In the genomic region with DNA sequence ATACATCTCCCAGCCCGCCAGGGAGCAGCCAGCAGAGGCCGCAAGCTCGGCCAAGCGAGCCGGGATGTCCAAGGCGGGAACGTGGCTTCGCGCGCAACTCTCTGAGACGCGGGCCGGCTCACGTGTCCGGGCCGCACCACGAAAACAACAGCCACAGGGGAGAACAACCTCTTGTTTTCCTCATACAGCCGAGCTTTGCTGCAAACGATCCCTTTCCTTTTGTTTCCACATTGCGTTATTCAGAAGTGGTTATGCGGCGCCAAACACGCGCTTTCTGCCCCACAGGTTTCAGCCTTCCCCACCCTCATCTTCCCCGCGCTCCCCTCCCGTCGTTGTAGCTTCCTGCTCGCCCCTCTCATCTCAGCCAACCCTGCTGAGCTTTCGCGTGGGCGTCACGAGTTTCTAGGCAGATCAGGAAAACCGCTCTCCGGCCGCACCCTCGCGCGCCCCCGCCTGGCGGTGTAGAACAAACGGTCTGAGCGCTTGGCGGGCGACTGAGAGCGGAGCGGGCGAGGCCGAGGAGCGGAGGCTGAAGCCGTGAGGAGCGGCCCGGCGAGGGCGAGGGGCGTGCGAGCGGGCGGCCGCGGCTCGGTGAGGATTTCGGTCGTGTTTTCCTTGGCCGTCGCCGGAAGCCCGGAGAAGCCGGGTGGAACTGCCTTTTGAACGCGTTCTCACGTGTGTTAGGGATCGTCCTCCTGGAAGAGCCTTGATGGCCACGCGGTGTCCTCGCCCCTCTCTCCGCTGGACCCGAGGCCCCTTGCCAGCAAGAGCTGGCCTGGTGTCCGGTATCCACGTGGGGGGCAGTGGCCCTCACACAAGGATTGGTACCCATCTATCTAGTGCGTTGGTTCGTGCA, we compare ENCODE assay signal across 8 cellular contexts. TPM values are rescaled to one million over a fixed set of nuclear protein-coding genes. Genes with fewer than 3 reads are reported as not detected.
A peak's percentile ranks its signal among the peaks of the same experiment; 100 is the strongest.
DNase-seq lines count a peak whose midpoint lies in the region; ATAC-seq, FAIRE-seq and TF ChIP-seq lines count a peak whose summit lies in the region.

No MANE protein-coding gene starts in this region.

- in situ Hi-C loops in HepG2 (cut with HindIII; ENCODE audit: extremely low pct_ligation_motif_present, low pct_unique_long_range_greater_than_20kb): loop anchor here (10.0 kb wide), 1 partner anchor 656 kb away; a partner anchor contains a TSS

- H3K27ac ChIP-seq in HepG2 (ENCODE audit: extremely low read length, insufficient read depth, low read length): no peak overlapping the region

- WGBS in HepG2 (ENCODE audit: low lambda C conversion rate): 83% methylated on average over 82 of the region's 82 CpGs

- CTCF ChIA-PET in HepG2 (lab: Yijun Ruan, JAX; ENCODE audit: low intra/inter-chr PET ratio, low total read pairs): no interaction called here

- POLR2A ChIA-PET in HepG2 (lab: Yijun Ruan, JAX): interaction anchor here (1.0 kb wide), 1 partner anchor 296 kb away, joined by 3 read pairs; no protein-coding TSS in a partner anchor

- peak overlapping the region; percentile 99 for H3K27ac Mint-ChIP-seq in dendritic cell treated with granulocyte-macrophage colony-stimulating factor and Interleukin-4, amounts not matched to agents 40 ng/mL and 50 ng/mL, for 4 days

- H3K4me3 Mint-ChIP-seq in dendritic cell treated with granulocyte-macrophage colony-stimulating factor and Interleukin-4, amounts not matched to agents 40 ng/mL and 50 ng/mL, for 4 days: peak overlapping the region; percentile 83

- H2AFZ ChIP-seq in HepG2 (ENCODE audit: low read length): no peak overlapping the region

- ATAC-seq in GM21717 (IDR thresholded peaks at IDR 0.05; ENCODE audit: unreplicated experiment) (peak; percentile 78), HepG2 (peak; percentile 77)

- peaks cover 7% of the 10 kb centered on the region for H3K27me3 Mint-ChIP-seq in dendritic cell treated with granulocyte-macrophage colony-stimulating factor and Interleukin-4, amounts not matched to agents 40 ng/mL and 50 ng/mL, for 4 days

- no peak for TF ChIP-seq EP300 in HepG2 (IDR thresholded peaks at IDR 0.05; ENCODE audit: low read depth in 2 of 2, low read length in 2 of 2)
- no peak for TF ChIP-seq EP300 in HepG2 (CRISPR knock-in tag; IDR thresholded peaks at IDR 0.05; ENCODE audit: borderline replicate concordance)

- H3K27me3 ChIP-seq in HepG2 (ENCODE audit: control insufficient read depth in 1 of 2, insufficient read depth in 2 of 2, low read length in 2 of 2): no peaks in the 10 kb centered on the region

- peaks cover 37% of the 10 kb centered on the region for H3K4me1 ChIP-seq in HepG2 (ENCODE audit: insufficient read depth, low read length)

- TF ChIP-seq RAD21 in HepG2 (CRISPR knock-in tag; IDR thresholded peaks at IDR 0.05): no peak

- no peak for TF ChIP-seq POLR2A in HepG2 (IDR thresholded peaks at IDR 0.05; ENCODE audit: insufficient read depth in 1 of 2, low read depth in 2 of 2, low read length in 2 of 2)

- H4K20me1 ChIP-seq in HepG2 (ENCODE audit: insufficient read depth, low read length): no peaks in the 10 kb centered on the region

- H3K9me3 ChIP-seq in HepG2 (ENCODE audit: low read length): no peaks in the 10 kb centered on the region

- no peaks in the 10 kb centered on the region for H3K36me3 ChIP-seq in HepG2 (replicated peaks in 1 of 2; ENCODE audit: control insufficient read depth in 1 of 2, insufficient read depth in 2 of 2, low read length in 2 of 2)

- peak; percentile 74 for TF ChIP-seq CTCF in HepG2 (CRISPR knock-in tag; IDR thresholded peaks at IDR 0.05)

- DNase-seq in DMS114 treated with DMSO at 0.1 percent for 48 hours (lab: John Stamatoyannopoulos, UW; ENCODE audit: unreplicated experiment) (peak; percentile 87), M059J (ENCODE audit: low read depth) (peak; percentile 38), HepG2 (ENCODE audit: low spot score) (peak; percentile 71), NCI-H1105 (lab: John Stamatoyannopoulos, UW) (no peak)
- DNase-seq in activated CD4-positive, alpha-beta T cell treated with anti-CD3 and anti-CD28 coated beads, Interleukin-2, amount 50 U/mL, for 4 hours: peak; percentile 97
- DNase-seq in stimulated activated CD4-positive, alpha-beta T cell treated with anti-CD3 and anti-CD28 coated beads, Interleukin-4, amount 100 ng/mL, for 1 hour: peak; percentile 97

- BruUV-seq in HepG2 (replicated peaks; lab: Mats Ljungman, UMichigan): no TSS peak

- no peak for FAIRE-seq in HepG2 (lab: Jason Lieb, UNC)

- H3K4me3 ChIP-seq in HepG2 (replicated peaks in 1 of 3; ENCODE audit: insufficient read depth in 1 of 3, low read depth in 2 of 3, low read length in 3 of 3): no peak overlapping the region; a peak in 1 of 6 replicates

- H3K4me2 ChIP-seq in HepG2 (ENCODE audit: low read depth, low read length): no peak overlapping the region

- no peaks in the 10 kb centered on the region for H3K36me3 Mint-ChIP-seq in dendritic cell treated with granulocyte-macrophage colony-stimulating factor and Interleukin-4, amounts not matched to agents 40 ng/mL and 50 ng/mL, for 4 days (ENCODE audit: low read depth)

- peaks cover 8% of the 10 kb centered on the region for H3K9me3 Mint-ChIP-seq in dendritic cell treated with granulocyte-macrophage colony-stimulating factor and Interleukin-4, amounts not matched to agents 40 ng/mL and 50 ng/mL, for 4 days

- intact Hi-C loops in dendritic cell treated with granulocyte-macrophage colony-stimulating factor and Interleukin-4, amounts not matched to agents 40 ng/mL and 50 ng/mL, for 4 days (cut with micrococcal nuclease): loop anchor here (1.0 kb wide), 1 partner anchor 8 kb away; no protein-coding TSS in a partner anchor
- intact Hi-C loops in HepG2 (cut with micrococcal nuclease; ENCODE audit: unreplicated experiment): no loop called here

- H3K9ac ChIP-seq in HepG2 (ENCODE audit: insufficient read depth, low read depth, low read length): no peak overlapping the region

- no peaks in the 10 kb centered on the region for H3K79me2 ChIP-seq in HepG2 (ENCODE audit: insufficient read depth, low read length)

- H3K4me1 Mint-ChIP-seq in dendritic cell treated with granulocyte-macrophage colony-stimulating factor and Interleukin-4, amounts not matched to agents 40 ng/mL and 50 ng/mL, for 4 days (ENCODE audit: low read depth): peaks cover 18% of the 10 kb centered on the region

RNA-seq across cellular contexts. Expression of a gene that starts 6.6 kb away (rescaled TPM):
- total RNA-seq in M059J (2014; rRNA removed; shearing (Covaris generic)): 64.5 and 81.1 TPM in 2 replicates
- 139 and 150 TPM in 2 replicates for total RNA-seq in HepG2 (2016; rRNA removed; fragmentation: Illumina TruSeq; extraction: Trizol)
- total RNA-seq in HepG2 (2016; cell fraction: cytosol; rRNA removed; fragmentation: Illumina TruSeq; extraction: Trizol; ENCODE audit: low read depth): 76.2 and 86.8 TPM in 2 replicates
- total RNA-seq in HepG2 (2016; cell fraction: insoluble cytoplasmic fraction; rRNA removed; fragmentation: Illumina TruSeq; extraction: Trizol): 128 and 151 TPM in 2 replicates
- 149 and 160 TPM in 2 replicates for total RNA-seq in HepG2 (2016; cell fraction: membrane; rRNA removed; fragmentation: Illumina TruSeq; extraction: Trizol)
- 82.7 and 98.0 TPM in 2 replicates for total RNA-seq in HepG2 (2016; cell fraction: nucleus; rRNA removed; fragmentation: Illumina TruSeq; extraction: Trizol)
- 122 and 128 TPM in 2 replicates for polyA plus RNA-seq in HepG2 (2011; rRNA removed)
- 72.8 and 84.6 TPM in 2 replicates for polyA plus RNA-seq in HepG2 (2011; cell fraction: cytosol; rRNA removed)
- 173 and 200 TPM in 2 replicates for polyA plus RNA-seq in HepG2 (2011; cell fraction: nucleus; rRNA removed)
- polyA plus RNA-seq in HepG2 (2012): 63.6 and 77.3 TPM in 2 replicates
- 73.5 and 77.2 TPM in 2 replicates for polyA plus RNA-seq in HepG2 (2016; cell fraction: cytosol; fragmentation: Illumina TruSeq; extraction: Trizol; ENCODE audit: low read depth)
- 117 and 129 TPM in 2 replicates for polyA plus RNA-seq in HepG2 (2016; cell fraction: insoluble cytoplasmic fraction; fragmentation: Illumina TruSeq; extraction: Trizol; ENCODE audit: low read depth)
- polyA plus RNA-seq in HepG2 (2016; cell fraction: membrane; fragmentation: Illumina TruSeq; extraction: Trizol; ENCODE audit: low read depth): 114 and 124 TPM in 2 replicates
- 136 and 143 TPM in 2 replicates for polyA plus RNA-seq in HepG2 (2016; cell fraction: nucleus; fragmentation: Illumina TruSeq; extraction: Trizol; ENCODE audit: insufficient read depth, low read depth)
- polyA minus RNA-seq in HepG2 (2011; rRNA and poly(A)+ RNA removed; ENCODE audit: low replicate concordance): 89.3 and 195 TPM in 2 replicates
- 47.2 and 51.1 TPM in 2 replicates for polyA minus RNA-seq in HepG2 (2011; cell fraction: cytosol; rRNA and poly(A)+ RNA removed)
- 79.8 and 97.2 TPM in 2 replicates for polyA minus RNA-seq in HepG2 (2011; cell fraction: nucleus; rRNA and poly(A)+ RNA removed)

RNA-seq across cellular contexts. Expression of a gene that starts 21.6 kb away (rescaled TPM):
- total RNA-seq in M059J (2014; rRNA removed; shearing (Covaris generic)): 59.4 and 98.1 TPM in 2 replicates
- total RNA-seq in HepG2 (2016; rRNA removed; fragmentation: Illumina TruSeq; extraction: Trizol): 55.8 and 64.2 TPM in 2 replicates
- 10.7 and 13.3 TPM in 2 replicates for total RNA-seq in HepG2 (2016; cell fraction: cytosol; rRNA removed; fragmentation: Illumina TruSeq; extraction: Trizol; ENCODE audit: low read depth)
- total RNA-seq in HepG2 (2016; cell fraction: insoluble cytoplasmic fraction; rRNA removed; fragmentation: Illumina TruSeq; extraction: Trizol): 51.6 and 62.8 TPM in 2 replicates
- 14.6 and 17.3 TPM in 2 replicates for total RNA-seq in HepG2 (2016; cell fraction: membrane; rRNA removed; fragmentation: Illumina TruSeq; extraction: Trizol)
- 57.2 and 58.7 TPM in 2 replicates for total RNA-seq in HepG2 (2016; cell fraction: nucleus; rRNA removed; fragmentation: Illumina TruSeq; extraction: Trizol)
- 26.0 and 33.3 TPM in 2 replicates for polyA plus RNA-seq in HepG2 (2011; rRNA removed)
- 34.7 and 35.1 TPM in 2 replicates for polyA plus RNA-seq in HepG2 (2011; cell fraction: cytosol; rRNA removed)
- 50.8 and 55.2 TPM in 2 replicates for polyA plus RNA-seq in HepG2 (2011; cell fraction: nucleus; rRNA removed)
- polyA plus RNA-seq in HepG2 (2012): 29.8 and 30.3 TPM in 2 replicates
- polyA plus RNA-seq in HepG2 (2016; cell fraction: cytosol; fragmentation: Illumina TruSeq; extraction: Trizol; ENCODE audit: low read depth): 4.3 and 4.9 TPM in 2 replicates
- polyA plus RNA-seq in HepG2 (2016; cell fraction: insoluble cytoplasmic fraction; fragmentation: Illumina TruSeq; extraction: Trizol; ENCODE audit: low read depth): 43.6 and 49.4 TPM in 2 replicates
- polyA plus RNA-seq in HepG2 (2016; cell fraction: membrane; fragmentation: Illumina TruSeq; extraction: Trizol; ENCODE audit: low read depth): 6.8 and 10.2 TPM in 2 replicates
- 88.3 and 89.9 TPM in 2 replicates for polyA plus RNA-seq in HepG2 (2016; cell fraction: nucleus; fragmentation: Illumina TruSeq; extraction: Trizol; ENCODE audit: insufficient read depth, low read depth)
- 56.8 and 112 TPM in 2 replicates for polyA minus RNA-seq in HepG2 (2011; rRNA and poly(A)+ RNA removed; ENCODE audit: low replicate concordance)
- polyA minus RNA-seq in HepG2 (2011; cell fraction: cytosol; rRNA and poly(A)+ RNA removed): 19.9 and 23.5 TPM in 2 replicates
- polyA minus RNA-seq in HepG2 (2011; cell fraction: nucleus; rRNA and poly(A)+ RNA removed): 74.9 and 77.7 TPM in 2 replicates

RNA-seq across cellular contexts. Expression of a gene that starts 21.8 kb away (rescaled TPM):
- 38.3 and 47.6 TPM in 2 replicates for total RNA-seq in M059J (2014; rRNA removed; shearing (Covaris generic))
- total RNA-seq in HepG2 (2016; rRNA removed; fragmentation: Illumina TruSeq; extraction: Trizol): 35.3 and 81.4 TPM in 2 replicates
- total RNA-seq in HepG2 (2016; cell fraction: cytosol; rRNA removed; fragmentation: Illumina TruSeq; extraction: Trizol; ENCODE audit: low read depth): 26.4 and 26.8 TPM in 2 replicates
- total RNA-seq in HepG2 (2016; cell fraction: insoluble cytoplasmic fraction; rRNA removed; fragmentation: Illumina TruSeq; extraction: Trizol): 36.7 and 82.1 TPM in 2 replicates
- 47.6 and 57.8 TPM in 2 replicates for total RNA-seq in HepG2 (2016; cell fraction: membrane; rRNA removed; fragmentation: Illumina TruSeq; extraction: Trizol)
- total RNA-seq in HepG2 (2016; cell fraction: nucleus; rRNA removed; fragmentation: Illumina TruSeq; extraction: Trizol): 44.2 and 45.4 TPM in 2 replicates
- polyA plus RNA-seq in HepG2 (2011; rRNA removed): 109 and 128 TPM in 2 replicates
- polyA plus RNA-seq in HepG2 (2011; cell fraction: cytosol; rRNA removed): 161 and 185 TPM in 2 replicates
- 101 and 112 TPM in 2 replicates for polyA plus RNA-seq in HepG2 (2011; cell fraction: nucleus; rRNA removed)
- polyA plus RNA-seq in HepG2 (2012): 105 and 121 TPM in 2 replicates
- polyA plus RNA-seq in HepG2 (2016; cell fraction: cytosol; fragmentation: Illumina TruSeq; extraction: Trizol; ENCODE audit: low read depth): 73.3 and 91.2 TPM in 2 replicates
- polyA plus RNA-seq in HepG2 (2016; cell fraction: insoluble cytoplasmic fraction; fragmentation: Illumina TruSeq; extraction: Trizol; ENCODE audit: low read depth): 308 and 321 TPM in 2 replicates
- polyA plus RNA-seq in HepG2 (2016; cell fraction: membrane; fragmentation: Illumina TruSeq; extraction: Trizol; ENCODE audit: low read depth): 94.9 and 101 TPM in 2 replicates
- polyA plus RNA-seq in HepG2 (2016; cell fraction: nucleus; fragmentation: Illumina TruSeq; extraction: Trizol; ENCODE audit: insufficient read depth, low read depth): 157 and 164 TPM in 2 replicates
- polyA minus RNA-seq in HepG2 (2011; rRNA and poly(A)+ RNA removed; ENCODE audit: low replicate concordance): 77.4 and 190 TPM in 2 replicates
- 66.7 and 67.7 TPM in 2 replicates for polyA minus RNA-seq in HepG2 (2011; cell fraction: cytosol; rRNA and poly(A)+ RNA removed)
- polyA minus RNA-seq in HepG2 (2011; cell fraction: nucleus; rRNA and poly(A)+ RNA removed): 86.9 and 103 TPM in 2 replicates

RNA-seq across cellular contexts. Expression of a gene that starts 24.4 kb away (rescaled TPM):
- total RNA-seq in M059J (2014; rRNA removed; shearing (Covaris generic)): not detected in 2 replicates
- total RNA-seq in HepG2 (2016; rRNA removed; fragmentation: Illumina TruSeq; extraction: Trizol): not detected in 2 replicates
- total RNA-seq in HepG2 (2016; cell fraction: cytosol; rRNA removed; fragmentation: Illumina TruSeq; extraction: Trizol; ENCODE audit: low read depth): not detected in 2 replicates
- not detected in 2 replicates for total RNA-seq in HepG2 (2016; cell fraction: insoluble cytoplasmic fraction; rRNA removed; fragmentation: Illumina TruSeq; extraction: Trizol)
- not detected in 2 replicates for total RNA-seq in HepG2 (2016; cell fraction: membrane; rRNA removed; fragmentation: Illumina TruSeq; extraction: Trizol)
- not detected in 2 replicates for total RNA-seq in HepG2 (2016; cell fraction: nucleus; rRNA removed; fragmentation: Illumina TruSeq; extraction: Trizol)
- polyA plus RNA-seq in HepG2 (2011; rRNA removed): not detected in 2 replicates
- not detected in 2 replicates for polyA plus RNA-seq in HepG2 (2011; cell fraction: cytosol; rRNA removed)
- not detected in 2 replicates for polyA plus RNA-seq in HepG2 (2011; cell fraction: nucleus; rRNA removed)
- polyA plus RNA-seq in HepG2 (2012): not detected in 2 replicates
- not detected in 2 replicates for polyA plus RNA-seq in HepG2 (2016; cell fraction: cytosol; fragmentation: Illumina TruSeq; extraction: Trizol; ENCODE audit: low read depth)
- polyA plus RNA-seq in HepG2 (2016; cell fraction: insoluble cytoplasmic fraction; fragmentation: Illumina TruSeq; extraction: Trizol; ENCODE audit: low read depth): not detected in 2 replicates
- polyA plus RNA-seq in HepG2 (2016; cell fraction: membrane; fragmentation: Illumina TruSeq; extraction: Trizol; ENCODE audit: low read depth): not detected in 2 replicates
- not detected in 2 replicates for polyA plus RNA-seq in HepG2 (2016; cell fraction: nucleus; fragmentation: Illumina TruSeq; extraction: Trizol; ENCODE audit: insufficient read depth, low read depth)
- polyA minus RNA-seq in HepG2 (2011; rRNA and poly(A)+ RNA removed; ENCODE audit: low replicate concordance): not detected in 2 replicates
- polyA minus RNA-seq in HepG2 (2011; cell fraction: cytosol; rRNA and poly(A)+ RNA removed): not detected in 2 replicates
- polyA minus RNA-seq in HepG2 (2011; cell fraction: nucleus; rRNA and poly(A)+ RNA removed): not detected in 2 replicates

RNA-seq across cellular contexts. Expression of a gene that starts 32.7 kb away (rescaled TPM):
- total RNA-seq in M059J (2014; rRNA removed; shearing (Covaris generic)): not detected in 2 replicates
- total RNA-seq in HepG2 (2016; rRNA removed; fragmentation: Illumina TruSeq; extraction: Trizol): not detected in 2 replicates
- total RNA-seq in HepG2 (2016; cell fraction: cytosol; rRNA removed; fragmentation: Illumina TruSeq; extraction: Trizol; ENCODE audit: low read depth): not detected in 2 replicates
- total RNA-seq in HepG2 (2016; cell fraction: insoluble cytoplasmic fraction; rRNA removed; fragmentation: Illumina TruSeq; extraction: Trizol): not detected in 2 replicates
- not detected in 2 replicates for total RNA-seq in HepG2 (2016; cell fraction: membrane; rRNA removed; fragmentation: Illumina TruSeq; extraction: Trizol)
- not detected in 2 replicates for total RNA-seq in HepG2 (2016; cell fraction: nucleus; rRNA removed; fragmentation: Illumina TruSeq; extraction: Trizol)
- not detected in 2 replicates for polyA plus RNA-seq in HepG2 (2011; rRNA removed)
- polyA plus RNA-seq in HepG2 (2011; cell fraction: cytosol; rRNA removed): not detected in 2 replicates
- not detected in 2 replicates for polyA plus RNA-seq in HepG2 (2011; cell fraction: nucleus; rRNA removed)
- not detected in 2 replicates for polyA plus RNA-seq in HepG2 (2012)
- polyA plus RNA-seq in HepG2 (2016; cell fraction: cytosol; fragmentation: Illumina TruSeq; extraction: Trizol; ENCODE audit: low read depth): not detected in 2 replicates
- not detected in 2 replicates for polyA plus RNA-seq in HepG2 (2016; cell fraction: insoluble cytoplasmic fraction; fragmentation: Illumina TruSeq; extraction: Trizol; ENCODE audit: low read depth)
- polyA plus RNA-seq in HepG2 (2016; cell fraction: membrane; fragmentation: Illumina TruSeq; extraction: Trizol; ENCODE audit: low read depth): not detected in 2 replicates
- polyA plus RNA-seq in HepG2 (2016; cell fraction: nucleus; fragmentation: Illumina TruSeq; extraction: Trizol; ENCODE audit: insufficient read depth, low read depth): not detected in 2 replicates
- not detected in 2 replicates for polyA minus RNA-seq in HepG2 (2011; rRNA and poly(A)+ RNA removed; ENCODE audit: low replicate concordance)
- polyA minus RNA-seq in HepG2 (2011; cell fraction: cytosol; rRNA and poly(A)+ RNA removed): not detected in 2 replicates
- polyA minus RNA-seq in HepG2 (2011; cell fraction: nucleus; rRNA and poly(A)+ RNA removed): not detected in 2 replicates
